9 cellular contexts compared by ENCODE assay signal in genomic region chr3:111861396-111861795, GRCh38. TPM values are rescaled to one million over a fixed set of nuclear protein-coding genes. Genes with fewer than 3 reads are reported as not detected.
DNase-seq lines count a peak whose midpoint lies in the region; ATAC-seq and TF ChIP-seq lines count a peak whose summit lies in the region.
"Had no signal": no experiment of that assay in that cellular context is flagged by ENCODE, and none has a peak within 500 bp of the region (broad histone marks: within the 10 kb centered on the region; RNA-seq: fewer than 3 reads in every experiment).

No MANE protein-coding gene starts in this region.

- H3K9me3 ChIP-seq in CD8-positive, alpha-beta T cell (ENCODE audit: low read length): no peaks in the 10 kb centered on the region
- H3K9me3 ChIP-seq in endodermal cell (ENCODE audit: control insufficient read depth, low read length) (no peaks in the 10 kb centered on the region), neuron (ENCODE audit: low read length) (no peaks in the 10 kb centered on the region), mucosa of descending colon (no peaks in the 10 kb centered on the region)

- no peak overlapping the region for H3K27ac ChIP-seq in CD8-positive, alpha-beta T cell (ENCODE audit: low read depth, low read length)
- peak overlapping the region; percentile 80 for H3K27ac ChIP-seq in endodermal cell (ENCODE audit: low read depth, low read length)

- POLR2A ChIA-PET in CD8-positive, alpha-beta T cell (lab: Charles Lee): interaction anchor here (1.0 kb wide), 1 partner anchor 18 kb away, joined by 3 read pairs; no protein-coding TSS in a partner anchor

- H3K27ac Mint-ChIP-seq in CD8-positive, alpha-beta T cell: no peak overlapping the region
- no peak overlapping the region for H3K27ac Mint-ChIP-seq in endodermal cell

- peak overlapping the region; percentile 95 for H3K4me3 Mint-ChIP-seq in CD8-positive, alpha-beta T cell
- peak overlapping the region; percentile 95 for H3K4me3 Mint-ChIP-seq in endodermal cell

- peak overlapping the region; percentile 68 for H2AFZ ChIP-seq in neuron (ENCODE audit: low read depth, low read length)

- intact Hi-C loops in CD8-positive, alpha-beta T cell (cut with DNase I, micrococcal nuclease): loop anchor here (2.0 to 10.0 kb wide), 3 partner anchors 111 to 193 kb away; no protein-coding TSS in a partner anchor
- intact Hi-C loops in mucosa of descending colon (cut with DNase I, micrococcal nuclease): loop anchor here (10.0 kb wide), 2 partner anchors 97 to 127 kb away; no protein-coding TSS in a partner anchor

- H3K27me3 Mint-ChIP-seq in CD8-positive, alpha-beta T cell (ENCODE audit: low read depth): peaks cover 17% of the 10 kb centered on the region
- peaks cover 4% of the 10 kb centered on the region for H3K27me3 Mint-ChIP-seq in endodermal cell (ENCODE audit: insufficient read depth)

- peak overlapping the region; percentile 58 for H3K9ac ChIP-seq in endodermal cell (ENCODE audit: extremely low read depth, low read length, poor library complexity, severe bottlenecking)

- CTCF ChIA-PET in CD8-positive, alpha-beta T cell (lab: Charles Lee): interaction anchor here (1.3 to 2.3 kb wide), 2 partner anchors 10 to 144 kb away, joined by 3 to 11 read pairs; no protein-coding TSS in a partner anchor

- peaks cover 8% of the 10 kb centered on the region for H3K4me1 ChIP-seq in CD8-positive, alpha-beta T cell (ENCODE audit: insufficient read depth, low read length)
- H3K4me1 ChIP-seq in endodermal cell (ENCODE audit: control insufficient read depth, insufficient read depth, low read length) (peaks cover 28% of the 10 kb centered on the region), neuron (ENCODE audit: insufficient read depth, low read length) (peaks cover 12% of the 10 kb centered on the region), mucosa of descending colon (ENCODE audit: low read depth) (peaks cover 13% of the 10 kb centered on the region)

- no peaks in the 10 kb centered on the region for H3K36me3 ChIP-seq in CD8-positive, alpha-beta T cell (ENCODE audit: insufficient read depth, low read length)
- H3K36me3 ChIP-seq in endodermal cell (ENCODE audit: control insufficient read depth, insufficient read depth, low read length) (no peaks in the 10 kb centered on the region), neuron (ENCODE audit: insufficient read depth, low read length) (no peaks in the 10 kb centered on the region), mucosa of descending colon (ENCODE audit: low read depth) (no peaks in the 10 kb centered on the region)

- WGBS in endodermal cell (ENCODE audit: insufficient coverage in 1 of 2, insufficient read length in 1 of 2), 2 experiments: 40 to 62% methylated on average over 6 to 7 of the region's 7 CpGs

- H3K4me1 Mint-ChIP-seq in CD8-positive, alpha-beta T cell (ENCODE audit: low read depth): peaks cover 18% of the 10 kb centered on the region
- H3K4me1 Mint-ChIP-seq in endodermal cell: peaks cover 67% of the 10 kb centered on the region

- H3K36me3 Mint-ChIP-seq in CD8-positive, alpha-beta T cell: no peaks in the 10 kb centered on the region
- no peaks in the 10 kb centered on the region for H3K36me3 Mint-ChIP-seq in endodermal cell (ENCODE audit: low read depth)

- H3K27me3 ChIP-seq in CD8-positive, alpha-beta T cell (ENCODE audit: insufficient read depth, low read length): no peaks in the 10 kb centered on the region
- H3K27me3 ChIP-seq in endodermal cell (ENCODE audit: control insufficient read depth, insufficient read depth, low read length, poor library complexity, severe bottlenecking) (no peaks in the 10 kb centered on the region), neuron (ENCODE audit: insufficient read depth, low read length) (no peaks in the 10 kb centered on the region)

- no peak for DNase-seq in CD8-positive, alpha-beta T cell
- DNase-seq in NCI-H524 (lab: John Stamatoyannopoulos, UW): peak; percentile 65 to 91
- DNase-seq in endodermal cell: no peak
- no peak for DNase-seq in DMS79 treated with DMSO at 0.1 percent for 48 hours (lab: John Stamatoyannopoulos, UW)
- DNase-seq in medulla oblongata (ENCODE audit: extremely low spot score): no peak
- DNase-seq in mucosa of descending colon: no peak
- DNase-seq: hypothalamus had no signal

- no peak for TF ChIP-seq CTCF in CD8-positive, alpha-beta T cell (IDR thresholded peaks at IDR 0.05)
- TF ChIP-seq CTCF in endodermal cell (conservative IDR thresholded peaks at IDR 0.05): no peak
- no peak for TF ChIP-seq CTCF in mucosa of descending colon (IDR thresholded peaks at IDR 0.05)

- ATAC-seq in CD8-positive, alpha-beta T cell: no peak
- ATAC-seq in GM19463 (IDR thresholded peaks at IDR 0.05; ENCODE audit: unreplicated experiment) (no peak), mucosa of descending colon (no peak)

- no peaks in the 10 kb centered on the region for H3K9me3 Mint-ChIP-seq in CD8-positive, alpha-beta T cell
- no peaks in the 10 kb centered on the region for H3K9me3 Mint-ChIP-seq in endodermal cell

- H3K4me3 ChIP-seq in CD8-positive, alpha-beta T cell (ENCODE audit: low read depth, low read length): no peak overlapping the region
- H3K4me3 ChIP-seq in endodermal cell (ENCODE audit: low read length): peak overlapping the region; percentile 92
- H3K4me3 ChIP-seq in neuron (ENCODE audit: low read length): peak overlapping the region; percentile 61
- H3K4me3 ChIP-seq in mucosa of descending colon: no peak overlapping the region

RNA-seq across cellular contexts. Expression of gene PHLDB2, which starts 2.3 kb away (rescaled TPM):
- total RNA-seq in CD8-positive, alpha-beta T cell: 10 to 100 TPM in 1 of 2 experiments, 1 to 10 TPM in 1; 10.0 to 12.9 TPM
- total RNA-seq in endodermal cell (10 to 100 TPM; 59.5 to 67.4 TPM), mucosa of descending colon (10 to 100 TPM in 2 of 3 donors, 1 to 10 TPM in 1; 9.4 to 90.2 (median 17.7) TPM)
- 41.6 TPM for polyA plus RNA-seq in endodermal cell (2013, experiment 1 of 2)
- 44.9 TPM for polyA plus RNA-seq in endodermal cell (2013, experiment 2 of 2)

Comparison
In these comparisons a context has a peak if more than half of its experiments do, and no peak if none do; other contexts are left out.
1. DNase-seq: peak in NCI-H524 (2 of 2); none in CD8-positive, alpha-beta T cell (0 of 7), endodermal cell (single experiment), DMS79 treated with DMSO at 0.1 percent for 48 hours (single experiment), medulla oblongata (single experiment) and mucosa of descending colon (0 of 3).
2. H3K4me3 ChIP-seq: peak in endodermal cell (single experiment) and neuron (single experiment); none in CD8-positive, alpha-beta T cell (single experiment) and mucosa of descending colon (single experiment).